In the genomic region with DNA sequence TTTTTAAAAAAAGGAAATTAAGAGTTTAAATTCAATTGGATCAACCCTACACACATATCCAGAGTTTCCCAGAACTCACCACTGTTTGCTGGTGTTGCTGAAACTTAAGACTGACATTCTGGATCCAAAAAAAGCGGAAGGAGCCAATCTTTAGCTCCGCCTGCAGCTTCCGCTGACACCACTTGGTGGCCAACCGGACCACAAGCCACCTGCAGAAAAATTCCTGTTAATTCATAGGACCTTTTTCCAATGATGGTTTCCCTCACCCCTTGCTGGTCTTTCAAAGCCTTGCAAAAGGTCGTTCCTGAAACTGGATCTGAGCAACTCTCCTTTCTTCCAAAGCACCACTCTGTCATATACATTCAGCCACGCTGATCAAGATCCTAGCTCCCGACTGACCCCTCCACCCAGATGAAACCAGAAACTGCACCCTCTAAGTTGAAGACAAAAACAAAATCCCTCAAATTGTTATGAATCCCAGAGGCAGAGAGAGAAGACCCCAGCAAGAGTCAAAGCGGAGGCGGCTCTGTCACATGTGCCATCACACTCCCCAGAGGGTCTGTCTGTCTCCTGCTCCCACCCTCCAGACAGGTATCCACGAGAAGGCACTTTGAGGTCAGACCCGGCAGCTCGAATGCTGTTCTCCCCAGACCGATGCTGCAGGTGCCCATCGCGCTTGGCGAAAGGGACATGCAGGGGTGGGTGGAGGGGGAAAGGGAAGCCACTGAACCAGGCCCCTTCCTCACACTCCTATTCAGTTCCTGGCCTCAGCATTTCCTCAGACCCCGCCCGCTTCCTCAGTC, we compare ENCODE assay signal across 9 cellular contexts. TPM values are rescaled to one million over a fixed set of nuclear protein-coding genes. Genes with fewer than 3 reads are reported as not detected.
DNase-seq lines count a peak whose midpoint lies in the region; ATAC-seq, FAIRE-seq and TF ChIP-seq lines count a peak whose summit lies in the region.
"Had no signal": no experiment of that assay in that cellular context is flagged by ENCODE, and none has a peak within 500 bp of the region (broad histone marks: within the 10 kb centered on the region; RNA-seq: fewer than 3 reads in every experiment).

No MANE protein-coding gene starts in this region.

- FAIRE-seq in GM12892 (lab: Jason Lieb, UNC): peak; percentile 70
- FAIRE-seq: TTC549 had no signal

- peaks cover 54% of the 10 kb centered on the region for H3K36me3 ChIP-seq in SJCRH30
- H3K36me3 ChIP-seq in iPS-18a (ENCODE audit: control insufficient read depth, low read depth, low read length): peaks cover 42% of the 10 kb centered on the region
- H3K36me3 ChIP-seq in skeletal muscle satellite cell (ENCODE audit: insufficient read depth, low read length): peaks cover 44% of the 10 kb centered on the region

- H3K9me3 ChIP-seq in SJCRH30 (replicated peaks) (no peaks in the 10 kb centered on the region), iPS-18a (ENCODE audit: control insufficient read depth, low read depth, low read length) (no peaks in the 10 kb centered on the region), skeletal muscle satellite cell (replicated peaks; ENCODE audit: low read length) (no peaks in the 10 kb centered on the region)

- H3K4me3 Mint-ChIP-seq in MCF 10A (ENCODE audit: unreplicated experiment): peak overlapping the region; percentile 94

- peaks cover 27% of the 10 kb centered on the region for H3K4me1 Mint-ChIP-seq in MCF 10A (ENCODE audit: insufficient read depth, unreplicated experiment)

- intact Hi-C loops in MCF 10A (cut with micrococcal nuclease): loop anchor here (1.0 kb wide), 1 partner anchor 32 kb away; no protein-coding TSS in a partner anchor

- H3K4me2 ChIP-seq in skeletal muscle satellite cell (ENCODE audit: low read length): peak overlapping the region; percentile 94

- no peaks in the 10 kb centered on the region for H3K9me3 Mint-ChIP-seq in MCF 10A (ENCODE audit: unreplicated experiment)

- no peak for TF ChIP-seq POLR2A in GM12892 (IDR thresholded peaks at IDR 0.05; ENCODE audit: low read depth, low read length)

- H3K27ac Mint-ChIP-seq in MCF 10A (ENCODE audit: low read depth, unreplicated experiment): peak overlapping the region; percentile 73

- POLR2A ChIA-PET in MCF 10A (lab: Yijun Ruan, JAX): interaction anchor here (0.6 to 12.0 kb wide), 29 partner anchors 10 to 805 kb away, joined by 3 to 208 read pairs (median 5); a partner anchor contains a TSS

- peaks cover 54% of the 10 kb centered on the region for H3K36me3 Mint-ChIP-seq in MCF 10A (ENCODE audit: insufficient read depth, unreplicated experiment)

- no TSS peak for BruUV-seq in MCF 10A (replicated peaks; lab: Mats Ljungman, UMichigan)

- no peak overlapping the region; the same call in 1 of the 2 replicates for H3K27ac ChIP-seq in SJCRH30
- H3K27ac ChIP-seq in iPS-18a (ENCODE audit: low read length): peak overlapping the region; percentile 3

- peak overlapping the region; percentile 73 for H3K9ac ChIP-seq in iPS-18a (ENCODE audit: low read length)
- peak overlapping the region; percentile 91 for H3K9ac ChIP-seq in skeletal muscle satellite cell (ENCODE audit: low read depth, low read length)

- H3K27me3 ChIP-seq in SJCRH30: no peaks in the 10 kb centered on the region
- no peaks in the 10 kb centered on the region for H3K27me3 ChIP-seq in iPS-18a (ENCODE audit: control insufficient read depth, insufficient read depth, low read length)
- no peaks in the 10 kb centered on the region for H3K27me3 ChIP-seq in skeletal muscle satellite cell (ENCODE audit: control insufficient read depth, insufficient read depth, low read length)

- CTCF ChIA-PET in MCF 10A (lab: Yijun Ruan, JAX): interaction anchor here (0.6 to 4.3 kb wide), 13 partner anchors 10 to 777 kb away, joined by 3 to 25 read pairs (median 3); a partner anchor contains a TSS

- H3K4me3 ChIP-seq in SJCRH30 (peak overlapping the region; percentile 73), iPS-18a (ENCODE audit: low read length) (peak overlapping the region; percentile 83), skeletal muscle satellite cell (ENCODE audit: low read length) (peak overlapping the region; percentile 85)

- TF ChIP-seq CTCF in MCF 10A (IDR thresholded peaks at IDR 0.05; ENCODE audit: unreplicated experiment): peak; percentile 37

- H3K4me1 ChIP-seq in SJCRH30 (peaks cover 9% of the 10 kb centered on the region), iPS-18a (ENCODE audit: control insufficient read depth, low read depth, low read length) (peaks cover 4% of the 10 kb centered on the region), skeletal muscle satellite cell (ENCODE audit: control insufficient read depth, insufficient read depth, low read length) (peaks cover 13% of the 10 kb centered on the region)

- H3K27me3 Mint-ChIP-seq in MCF 10A (ENCODE audit: insufficient read depth, unreplicated experiment): no peaks in the 10 kb centered on the region

- ATAC-seq in HG03139 (IDR thresholded peaks at IDR 0.05; ENCODE audit: unreplicated experiment): no peak

- peak; percentile 81 for DNase-seq in AG20443 (ENCODE audit: low spot score)
- peak; percentile 46 for DNase-seq in GM12892 (ENCODE audit: insufficient read length)
- DNase-seq in HuH-7 (ENCODE audit: low spot score): peak; percentile 72
- DNase-seq in SJCRH30: peak; percentile 44 to 58
- peak; percentile 58 for DNase-seq in MCF 10A (ENCODE audit: unreplicated experiment)

RNA-seq across cellular contexts. Expression of a gene that starts 0.8 kb away (rescaled TPM):
- polyA plus RNA-seq in GM12892 (2012; ENCODE audit: missing spikeins): 49.1 TPM
- total RNA-seq in SJCRH30 (2014; rRNA removed; shearing (Covaris generic)): 115 and 120 TPM in 2 replicates
- total RNA-seq in MCF 10A (2022): 119 and 126 TPM in 2 replicates
- total RNA-seq in skeletal muscle satellite cell (2012; rRNA removed): 119 and 128 TPM in 2 replicates

RNA-seq across cellular contexts. Expression of a gene that starts 17.5 kb away (rescaled TPM):
- 34.9 TPM for polyA plus RNA-seq in GM12892 (2012; ENCODE audit: missing spikeins)
- 46.0 and 49.6 TPM in 2 replicates for total RNA-seq in SJCRH30 (2014; rRNA removed; shearing (Covaris generic))
- 31.4 and 31.8 TPM in 2 replicates for total RNA-seq in MCF 10A (2022)
- 29.9 and 44.3 TPM in 2 replicates for total RNA-seq in skeletal muscle satellite cell (2012; rRNA removed)

RNA-seq across cellular contexts. Expression of a gene that starts 17.8 kb away (rescaled TPM):
- polyA plus RNA-seq in GM12892 (2012; ENCODE audit: missing spikeins): 30.1 TPM
- 60.2 and 66.3 TPM in 2 replicates for total RNA-seq in SJCRH30 (2014; rRNA removed; shearing (Covaris generic))
- 81.7 and 86.4 TPM in 2 replicates for total RNA-seq in MCF 10A (2022)
- 32.4 and 33.9 TPM in 2 replicates for total RNA-seq in skeletal muscle satellite cell (2012; rRNA removed)

RNA-seq across cellular contexts. Expression of a gene that starts 30.2 kb away (rescaled TPM):
- polyA plus RNA-seq in GM12892 (2012; ENCODE audit: missing spikeins): 15.9 TPM
- 16.1 and 19.9 TPM in 2 replicates for total RNA-seq in SJCRH30 (2014; rRNA removed; shearing (Covaris generic))
- 19.9 and 24.1 TPM in 2 replicates for total RNA-seq in MCF 10A (2022)
- total RNA-seq in skeletal muscle satellite cell (2012; rRNA removed): 6.3 and 8.6 TPM in 2 replicates

RNA-seq across cellular contexts. Expression of a gene that starts 45.4 kb away (rescaled TPM):
- polyA plus RNA-seq in GM12892 (2012; ENCODE audit: missing spikeins): 54.7 TPM
- total RNA-seq in SJCRH30 (2014; rRNA removed; shearing (Covaris generic)): 131 and 147 TPM in 2 replicates
- 31.5 and 38.1 TPM in 2 replicates for total RNA-seq in MCF 10A (2022)
- total RNA-seq in skeletal muscle satellite cell (2012; rRNA removed): 22.1 and 35.8 TPM in 2 replicates
